In genomic region chr19:1266116-1266817, GRCh38 we compare ENCODE assay signal across 8 cellular contexts. TPM values are rescaled to one million over a fixed set of nuclear protein-coding genes. Genes with fewer than 3 reads are reported as not detected.
A peak's percentile ranks its signal among the peaks of the same experiment; 100 is the strongest.
DNase-seq lines count a peak whose midpoint lies in the region; ATAC-seq, FAIRE-seq and TF ChIP-seq lines count a peak whose summit lies in the region.

No MANE protein-coding gene starts in this region.

- ATAC-seq in HG02610 (IDR thresholded peaks at IDR 0.05; ENCODE audit: unreplicated experiment): peak; percentile 23

- H3K4me2 ChIP-seq in keratinocyte (ENCODE audit: control insufficient read depth, extremely low read depth, insufficient read depth, low read depth, low read length): peak overlapping the region; percentile 82

- peaks cover 2% of the 10 kb centered on the region for H3K9me1 ChIP-seq in keratinocyte (ENCODE audit: control insufficient read depth, extremely low read depth, insufficient read depth, low read length)

- H3K79me2 ChIP-seq in keratinocyte (ENCODE audit: control insufficient read depth, insufficient read depth, low read length): peaks cover 17% of the 10 kb centered on the region

- H3K4me1 ChIP-seq in keratinocyte (ENCODE audit: control insufficient read depth, extremely low read depth, insufficient read depth, low read length): peaks cover 63% of the 10 kb centered on the region

- dilution Hi-C loops in keratinocyte (cut with MboI; ENCODE audit: extremely low pct_ligation_motif_present, low sequenced_read_pairs): no loop called here

- no peaks in the 10 kb centered on the region; the same call in 1 of the 2 replicates for H3K27me3 ChIP-seq in GM06990 (replicated peaks; ENCODE audit: control insufficient read depth, insufficient read depth, low read length)
- no peaks in the 10 kb centered on the region for H3K27me3 ChIP-seq in WERI-Rb-1 (ENCODE audit: insufficient read depth, low read depth, severe bottlenecking)
- peaks cover 4% of the 10 kb centered on the region for H3K27me3 ChIP-seq in keratinocyte (ENCODE audit: control insufficient read depth, extremely low read depth, insufficient read depth, low read length)

- DNase-seq in GM06990 (ENCODE audit: extremely low read depth, insufficient read length) (peak; percentile 92), NCI-H146 (lab: John Stamatoyannopoulos, UW) (peak; percentile 88), WERI-Rb-1 (peak; percentile 91), caudate nucleus (lab: John Stamatoyannopoulos, UW) (peak in 49 of 61 donors; percentile 26 to 93 (median 58)), keratinocyte (ENCODE audit: low read depth, low spot score) (no peak), middle frontal gyrus (ENCODE audit: extremely low spot score, low spot score) (no peak)
- peak in 2 of 3 donors; percentile 65 to 80 for DNase-seq in stimulated activated CD4-positive, alpha-beta T cell treated with anti-CD3 and anti-CD28 coated beads, Interleukin-12 subunit alpha, Interleukin-12 subunit beta, amount 100 ng/mL, for 48 hours (ENCODE audit: low read depth in 2 of 3, low spot score in 1 of 3)

- H3K27ac ChIP-seq in WERI-Rb-1 (peak overlapping the region; percentile 73), caudate nucleus (ENCODE audit: low read depth, low read length) (peak overlapping the region; percentile 73), keratinocyte (ENCODE audit: control insufficient read depth, insufficient read depth, low read length) (peak overlapping the region; percentile 52)

- no peaks in the 10 kb centered on the region for H4K20me1 ChIP-seq in keratinocyte (ENCODE audit: control insufficient read depth, extremely low read depth, insufficient read depth, low read length)

- FAIRE-seq in keratinocyte (lab: Jason Lieb, UNC): no peak

- peak overlapping the region; percentile 52 for H3K4me3 ChIP-seq in GM06990 (replicated peaks; ENCODE audit: low read depth, low read length)
- peak overlapping the region; percentile 54 for H3K4me3 ChIP-seq in WERI-Rb-1 (ENCODE audit: low read depth, low read length)
- peak overlapping the region; percentile 40 to 59 (median 54) for H3K4me3 ChIP-seq in keratinocyte (ENCODE audit: control insufficient read depth in 2 of 3, extremely low read depth in 1 of 3, insufficient read depth in 2 of 3, low read depth in 1 of 3, low read length in 3 of 3)

- H3K9me3 ChIP-seq in WERI-Rb-1 (ENCODE audit: severe bottlenecking) (no peaks in the 10 kb centered on the region), keratinocyte (ENCODE audit: control insufficient read depth, low read depth, low read length) (no peaks in the 10 kb centered on the region)

- no peak overlapping the region for H2AFZ ChIP-seq in keratinocyte (ENCODE audit: control insufficient read depth, low read length)

- TF ChIP-seq CTCF in GM06990 (IDR thresholded peaks at IDR 0.05; ENCODE audit: insufficient read depth, low read length, poor library complexity, severe bottlenecking) (no peak), WERI-Rb-1 (IDR thresholded peaks at IDR 0.05; ENCODE audit: low read depth, low read length) (no peak), keratinocyte (optimal IDR thresholded peaks at IDR 0.05 in 1 of 3, IDR thresholded peaks at IDR 0.05 in 1 of 3, conservative IDR thresholded peaks at IDR 0.05 in 1 of 3; ENCODE audit: extremely low read depth in 1 of 3, insufficient read depth in 2 of 3, low read length in 3 of 3) (no peak)

- peak overlapping the region; percentile 50 for H3K9ac ChIP-seq in keratinocyte (ENCODE audit: control insufficient read depth, extremely low read depth, insufficient read depth, low read length)

- H3K36me3 ChIP-seq in GM06990 (ENCODE audit: control insufficient read depth, insufficient read depth, low read length) (peaks cover 5% of the 10 kb centered on the region; the same call in 1 of the 2 replicates), WERI-Rb-1 (peaks cover 16% of the 10 kb centered on the region), keratinocyte (ENCODE audit: control insufficient read depth in 2 of 2, extremely low read depth in 1 of 2, insufficient read depth in 2 of 2, low read length in 2 of 2) (peaks cover 4 to 13% of the 10 kb centered on the region in 2 experiments)

RNA-seq across cellular contexts. Expression of gene CIRBP, which starts 2.9 kb away (rescaled TPM):
- 97.5 to 164 TPM (median 113 TPM) in 3 replicates for polyA plus RNA-seq in keratinocyte
- polyA plus RNA-seq in keratinocyte (2011; ENCODE audit: low read depth): 140 TPM
- polyA plus RNA-seq in keratinocyte (2011; cell fraction: cytosol; rRNA removed): 57.4 and 107 TPM in 2 replicates
- 226 and 247 TPM in 2 replicates for polyA plus RNA-seq in keratinocyte (2011; cell fraction: nucleus; rRNA removed)
- polyA plus RNA-seq in keratinocyte (2012; ENCODE audit: low replicate concordance): 130 and 149 TPM in 2 replicates
- 15.5 to 48.4 TPM (median 20.1 TPM) in 3 replicates for polyA minus RNA-seq in keratinocyte
- 122 TPM for polyA minus RNA-seq in keratinocyte (2011; cell fraction: cytosol; rRNA and poly(A)+ RNA removed)
- polyA minus RNA-seq in keratinocyte (2011; cell fraction: nucleus; rRNA and poly(A)+ RNA removed): 28.2 and 42.2 TPM in 2 replicates

RNA-seq across cellular contexts. Expression of gene FAM174C, which starts 9.1 kb away (rescaled TPM):
- 18.5 to 30.1 TPM (median 27.6 TPM) in 3 replicates for polyA plus RNA-seq in keratinocyte
- polyA plus RNA-seq in keratinocyte (2011; ENCODE audit: low read depth): 16.5 TPM
- polyA plus RNA-seq in keratinocyte (2011; cell fraction: cytosol; rRNA removed): 23.5 and 65.8 TPM in 2 replicates
- 16.3 and 21.3 TPM in 2 replicates for polyA plus RNA-seq in keratinocyte (2011; cell fraction: nucleus; rRNA removed)
- polyA plus RNA-seq in keratinocyte (2012; ENCODE audit: low replicate concordance): 45.3 and 60.9 TPM in 2 replicates
- 7.1 to 15.1 TPM (median 8.0 TPM) in 3 replicates for polyA minus RNA-seq in keratinocyte
- 49.3 TPM for polyA minus RNA-seq in keratinocyte (2011; cell fraction: cytosol; rRNA and poly(A)+ RNA removed)
- 3.1 and 5.0 TPM in 2 replicates for polyA minus RNA-seq in keratinocyte (2011; cell fraction: nucleus; rRNA and poly(A)+ RNA removed)

RNA-seq across cellular contexts. Expression of gene MIDN, which starts 17.9 kb away (rescaled TPM):
- polyA plus RNA-seq in keratinocyte: 4.7 to 14.1 TPM (median 6.8 TPM) in 3 replicates
- 9.3 TPM for polyA plus RNA-seq in keratinocyte (2011; ENCODE audit: low read depth)
- 3.8 and 6.9 TPM in 2 replicates for polyA plus RNA-seq in keratinocyte (2011; cell fraction: cytosol; rRNA removed)
- 23.5 and 31.4 TPM in 2 replicates for polyA plus RNA-seq in keratinocyte (2011; cell fraction: nucleus; rRNA removed)
- 23.0 and 30.3 TPM in 2 replicates for polyA plus RNA-seq in keratinocyte (2012; ENCODE audit: low replicate concordance)
- 5.9 to 26.1 TPM (median 6.6 TPM) in 3 replicates for polyA minus RNA-seq in keratinocyte
- 44.9 TPM for polyA minus RNA-seq in keratinocyte (2011; cell fraction: cytosol; rRNA and poly(A)+ RNA removed)
- 31.4 and 35.8 TPM in 2 replicates for polyA minus RNA-seq in keratinocyte (2011; cell fraction: nucleus; rRNA and poly(A)+ RNA removed)

RNA-seq across cellular contexts. Expression of gene EFNA2, which starts 19.4 kb away (rescaled TPM):
- polyA plus RNA-seq in keratinocyte: not detected in 3 replicates
- polyA plus RNA-seq in keratinocyte (2011; ENCODE audit: low read depth): not detected
- not detected in 2 replicates for polyA plus RNA-seq in keratinocyte (2011; cell fraction: cytosol; rRNA removed)
- polyA plus RNA-seq in keratinocyte (2011; cell fraction: nucleus; rRNA removed): not detected in 2 replicates
- not detected in 2 replicates for polyA plus RNA-seq in keratinocyte (2012; ENCODE audit: low replicate concordance)
- polyA minus RNA-seq in keratinocyte: not detected in 3 replicates
- polyA minus RNA-seq in keratinocyte (2011; cell fraction: cytosol; rRNA and poly(A)+ RNA removed): not detected
- polyA minus RNA-seq in keratinocyte (2011; cell fraction: nucleus; rRNA and poly(A)+ RNA removed): 0.53 TPM in 1 of 2 replicates, not detected in the other

RNA-seq across cellular contexts. Expression of gene ATP5F1D, which starts 24.7 kb away (rescaled TPM):
- 51.3 to 95.4 TPM (median 80.0 TPM) in 3 replicates for polyA plus RNA-seq in keratinocyte
- polyA plus RNA-seq in keratinocyte (2011; ENCODE audit: low read depth): 74.6 TPM
- polyA plus RNA-seq in keratinocyte (2011; cell fraction: cytosol; rRNA removed): 33.2 and 137 TPM in 2 replicates
- polyA plus RNA-seq in keratinocyte (2011; cell fraction: nucleus; rRNA removed): 27.1 and 36.2 TPM in 2 replicates
- 91.2 and 205 TPM in 2 replicates for polyA plus RNA-seq in keratinocyte (2012; ENCODE audit: low replicate concordance)
- 23.4 to 39.5 TPM (median 25.4 TPM) in 3 replicates for polyA minus RNA-seq in keratinocyte
- polyA minus RNA-seq in keratinocyte (2011; cell fraction: cytosol; rRNA and poly(A)+ RNA removed): 297 TPM
- polyA minus RNA-seq in keratinocyte (2011; cell fraction: nucleus; rRNA and poly(A)+ RNA removed): 29.9 and 36.3 TPM in 2 replicates

Comparison
In these comparisons a context has a peak if more than half of its experiments do, and no peak if none do; other contexts are left out.
1. DNase-seq: peak in GM06990 (single experiment), NCI-H146 (single experiment), WERI-Rb-1 (single experiment), caudate nucleus (49 of 61) and stimulated activated CD4-positive, alpha-beta T cell treated with anti-CD3 and anti-CD28 coated beads, Interleukin-12 subunit alpha, Interleukin-12 subunit beta, amount 100 ng/mL, for 48 hours (2 of 3); none in keratinocyte (single experiment) and middle frontal gyrus (single experiment).
2. Peak in every context shown above with its lines, with median percentiles within 50 percentile points of each other: H3K4me3 ChIP-seq and H3K27ac ChIP-seq.